16 cellular contexts compared by ENCODE assay signal in genomic region chr2:95384854-95385569, GRCh38. TPM values are rescaled to one million over a fixed set of nuclear protein-coding genes. Genes with fewer than 3 reads are reported as not detected.
A peak's percentile ranks its signal among the peaks of the same experiment; 100 is the strongest.
DNase-seq lines count a peak whose midpoint lies in the region; ATAC-seq and TF ChIP-seq lines count a peak whose summit lies in the region.
"Had no signal": no experiment of that assay in that cellular context is flagged by ENCODE, and none has a peak within 500 bp of the region (broad histone marks: within the 10 kb centered on the region; RNA-seq: fewer than 3 reads in every experiment).

No MANE protein-coding gene starts in this region.

- TF ChIP-seq CTCF in mucosa of descending colon (IDR thresholded peaks at IDR 0.05) (no peak), tibial nerve (IDR thresholded peaks at IDR 0.05) (peak in 1 of 5 experiments; percentile 10)

- TF ChIP-seq POLR2A in tibial nerve (IDR thresholded peaks at IDR 0.05) = no peak

- H3K4me3 ChIP-seq in mucosa of descending colon (no peak overlapping the region), tibial nerve (no peak overlapping the region)
- H3K4me3 ChIP-seq: BLaER1 had no signal

- no peaks in the 10 kb centered on the region for H3K36me3 ChIP-seq in mucosa of descending colon (ENCODE audit: low read depth)
- peaks cover 0 to 16% (median 0%) of the 10 kb centered on the region in 3 donors for H3K36me3 ChIP-seq in tibial nerve
- H3K36me3 ChIP-seq: BLaER1 had no signal

- DNase-seq in SK-MEL-5 (ENCODE audit: low read depth, low spot score) = peak; percentile 4
- peak; percentile 35 for DNase-seq in Right ventricle myocardium inferior (ENCODE audit: missing footprints)
- peak; percentile 64 to 78 (median 73) for DNase-seq in mucosa of descending colon
- DNase-seq in tibial nerve (ENCODE audit: low spot score in 2 of 2) = peak; percentile 47 to 67
- DNase-seq in dedifferentiated amniotic fluid mesenchymal stem cell (ENCODE audit: extremely low spot score) = no peak
- DNase-seq in NCI-H2081 treated with DMSO at 0.1 percent for 48 hours (lab: John Stamatoyannopoulos, UW) = no peak
- no peak for DNase-seq in stimulated activated CD4-positive, alpha-beta T cell treated with anti-CD3 and anti-CD28 coated beads, Interleukin-15, amount 100 ng/mL, for 24 hours
- DNase-seq: activated CD4-positive, CD25-positive, alpha-beta regulatory T cell; cerebellar nuclear complex; DMS153; NCI-H1436; NCI-H510A; SW 1271 had no signal

- H3K27me3 ChIP-seq in tibial nerve = no peaks in the 10 kb centered on the region
- H3K27me3 ChIP-seq: BLaER1 had no signal

- WGBS in tibial nerve, 2 donors = 37 to 54% methylated on average over 10 to 11 of the region's 12 CpGs

- TF ChIP-seq EP300 in tibial nerve (IDR thresholded peaks at IDR 0.05) = peak in 1 of 2 donors; percentile 68

- H3K4me1 ChIP-seq in mucosa of descending colon (ENCODE audit: low read depth) (peaks cover 21% of the 10 kb centered on the region), tibial nerve (peaks cover 0 to 42% (median 13%) of the 10 kb centered on the region in 4 donors)

- intact Hi-C loops in Right ventricle myocardium inferior (cut with DNase I) = no loop called here
- intact Hi-C loops in mucosa of descending colon (cut with DNase I, micrococcal nuclease) = no loop called here

- in situ Hi-C loops in SK-MEL-5 (cut with HindIII; ENCODE audit: low pct_unique_long_range_greater_than_20kb, low sequenced_read_pairs) = no loop called here

- ATAC-seq in Right ventricle myocardium inferior (peak; percentile 65), mucosa of descending colon (peak; percentile 79), GM18520 (IDR thresholded peaks at IDR 0.05; ENCODE audit: unreplicated experiment) (no peak)

- H3K9me3 ChIP-seq in mucosa of descending colon (no peaks in the 10 kb centered on the region), tibial nerve (no peaks in the 10 kb centered on the region)
- H3K9me3 ChIP-seq: BLaER1 had no signal

- H3K27ac ChIP-seq in tibial nerve = peak overlapping the region; percentile 61 to 86 (median 75)
- H3K27ac ChIP-seq: BLaER1, epithelial cell of prostate had no signal

RNA-seq across cellular contexts. Expression of gene FAHD2A, which starts 17.5 kb away (rescaled TPM):
- 47.8 and 51.7 TPM in 2 replicates for total RNA-seq in SK-MEL-5 (2014; rRNA removed; shearing (Covaris generic))
- polyA plus RNA-seq in SK-MEL-5 (2015; cell fraction: cytosol; rRNA removed) = 46.6 and 58.1 TPM in 2 replicates
- polyA plus RNA-seq in SK-MEL-5 (2015; cell fraction: nucleus; rRNA removed) = 110 and 170 TPM in 2 replicates
- total RNA-seq in Right ventricle myocardium inferior = 41.6 TPM
- 10 to 100 TPM; 30.3 to 37.6 (median 34.3) TPM for total RNA-seq in mucosa of descending colon
- total RNA-seq in tibial nerve = 10 to 100 TPM; 21.0 to 34.5 (median 24.8) TPM

Comparison
In these comparisons a context has a peak if more than half of its experiments do, and no peak if none do; other contexts are left out.
1. DNase-seq: peak in SK-MEL-5 (single experiment), Right ventricle myocardium inferior (single experiment), mucosa of descending colon (3 of 3) and tibial nerve (2 of 2); none in dedifferentiated amniotic fluid mesenchymal stem cell (single experiment), NCI-H2081 treated with DMSO at 0.1 percent for 48 hours (single experiment) and stimulated activated CD4-positive, alpha-beta T cell treated with anti-CD3 and anti-CD28 coated beads, Interleukin-15, amount 100 ng/mL, for 24 hours (single experiment).